12 cellular contexts compared by ENCODE assay signal in genomic region chr6:35690484-35690883, GRCh38.
"Had no signal": no experiment of that assay in that cellular context is flagged by ENCODE, and none has a peak within 500 bp of the region (broad histone marks: within the 10 kb centered on the region; RNA-seq: fewer than 3 reads in every experiment).

No MANE protein-coding gene starts in this region.

- DNase-seq: activated B cell treated with CpG ODN at 0.5 μM for 24 hours; activated CD4-positive, alpha-beta T cell treated with anti-CD3 and anti-CD28 coated beads, Interleukin-2, amount 10 ng/mL, durations not matched to agents 24 days and 14 days; activated CD8-positive, alpha-beta memory T cell treated with anti-CD3 and anti-CD28 coated beads for 24 hours; activated naive CD4-positive, alpha-beta T cell treated with Interleukin-2 at 50 U/mL for 16 hours; activated naive CD8-positive, alpha-beta T cell treated with anti-CD3 and anti-CD28 coated beads, Interleukin-2, amount 50 U/mL, for 24 hours; colonic mucosa; effector memory CD4-positive, alpha-beta T cell; mesenchymal stem cell; SK-N-SH; stimulated activated CD4-positive, alpha-beta T cell treated with anti-CD3 and anti-CD28 coated beads, Interleukin-2, amount 100 ng/mL, for 48 hours; stimulated activated naive CD4-positive, alpha-beta T cell treated with Interleukin-2 at 50 U/mL for 16 hours had no signal

- H3K4me1 ChIP-seq: colonic mucosa had no signal

- H3K9me3 ChIP-seq: colonic mucosa had no signal

- H3K36me3 ChIP-seq: colonic mucosa had no signal

- H3K4me3 ChIP-seq: colonic mucosa had no signal

- ATAC-seq: activated naive CD8-positive, alpha-beta T cell treated with anti-CD3 and anti-CD28 coated beads, Interleukin-2, amount 50 U/mL, for 24 hours had no signal

- H3K27ac ChIP-seq: epithelial cell of prostate had no signal

- H3K27me3 ChIP-seq: colonic mucosa had no signal
